2 cellular contexts compared by ENCODE assay signal in the genomic region with DNA sequence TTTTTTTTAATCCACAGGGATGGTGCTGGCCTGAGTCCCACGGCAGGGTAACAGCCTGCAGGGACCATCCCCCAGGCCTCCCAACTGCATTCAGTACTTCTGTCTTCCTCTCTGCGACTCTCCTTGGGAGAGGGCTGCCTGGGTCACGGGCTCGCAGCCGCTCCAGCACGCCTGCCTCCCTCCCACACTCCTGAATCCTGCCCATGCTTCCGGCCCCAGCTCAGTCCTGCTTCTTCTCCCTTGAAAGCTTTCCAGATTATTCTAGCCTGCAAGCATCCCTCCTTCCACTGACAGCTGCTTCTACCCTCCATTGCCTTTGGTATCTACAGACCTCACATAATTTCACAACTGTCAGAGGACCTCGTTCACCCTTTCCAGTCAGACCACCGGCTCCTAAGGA.
TF ChIP-seq lines count a peak whose summit lies in the region.

No MANE protein-coding gene starts in this region.

TF ChIP-seq in GM23338, 12 proteins besides CTCF, POLR2A, EP300 and RAD21:
- TF ChIP-seq, protein P1, sequence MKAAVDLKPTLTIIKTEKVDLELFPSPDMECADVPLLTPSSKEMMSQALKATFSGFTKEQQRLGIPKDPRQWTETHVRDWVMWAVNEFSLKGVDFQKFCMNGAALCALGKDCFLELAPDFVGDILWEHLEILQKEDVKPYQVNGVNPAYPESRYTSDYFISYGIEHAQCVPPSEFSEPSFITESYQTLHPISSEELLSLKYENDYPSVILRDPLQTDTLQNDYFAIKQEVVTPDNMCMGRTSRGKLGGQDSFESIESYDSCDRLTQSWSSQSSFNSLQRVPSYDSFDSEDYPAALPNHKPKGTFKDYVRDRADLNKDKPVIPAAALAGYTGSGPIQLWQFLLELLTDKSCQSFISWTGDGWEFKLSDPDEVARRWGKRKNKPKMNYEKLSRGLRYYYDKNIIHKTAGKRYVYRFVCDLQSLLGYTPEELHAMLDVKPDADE (IDR thresholded peaks at IDR 0.05): no peak
- TF ChIP-seq EZH2phosphoT487 (IDR thresholded peaks at IDR 0.05; ENCODE audit: unreplicated experiment): no peak

TF ChIP-seq in H1, 55 proteins besides CTCF, POLR2A, EP300 and RAD21:
- TF ChIP-seq TBP (IDR thresholded peaks at IDR 0.05; ENCODE audit: low read depth, low read length) (no peak), HDAC2 (IDR thresholded peaks at IDR 0.05; ENCODE audit: borderline replicate concordance in 1 of 2, low read depth in 2 of 2, low read length in 2 of 2) (no peak), CTBP2 (IDR thresholded peaks at IDR 0.05; ENCODE audit: borderline replicate concordance, insufficient read depth, insufficient read length, low read length) (no peak), GABPA (IDR thresholded peaks at IDR 0.05; ENCODE audit: borderline replicate concordance, insufficient read depth, low read length) (no peak), POLR2AphosphoS5 (IDR thresholded peaks at IDR 0.05; ENCODE audit: low read depth, low read length) (no peak), BACH1 (IDR thresholded peaks at IDR 0.05; ENCODE audit: low read length) (no peak)
TF ChIP-seq in H1: peak in this region for 0.
